1 cellular context compared by ENCODE assay signal in the genomic region with DNA sequence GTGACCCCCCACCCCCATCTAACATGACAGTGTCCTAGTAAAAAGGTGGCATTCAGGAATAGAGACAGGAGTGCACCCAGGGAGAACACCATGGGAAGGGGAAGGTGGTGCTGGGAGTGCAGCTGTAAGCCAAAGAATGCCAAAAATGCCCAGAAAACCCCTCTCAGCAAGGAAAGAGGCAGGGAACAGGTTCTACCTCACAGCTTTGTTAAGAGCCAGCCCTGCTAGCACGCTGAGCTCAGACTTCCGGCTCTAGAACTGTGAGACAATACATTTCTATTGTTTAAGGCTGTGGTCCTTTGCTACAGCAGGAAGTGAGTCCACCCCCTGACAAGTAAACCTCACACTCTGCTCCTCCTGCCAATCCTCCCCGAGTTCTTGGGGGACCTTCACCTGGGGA.
TF ChIP-seq lines count a peak whose summit lies in the region.

No MANE protein-coding gene starts in this region.

TF ChIP-seq in WTC11, 78 proteins besides CTCF, POLR2A, EP300 and RAD21 (continued from another document):
- TF ChIP-seq, protein P1, sequence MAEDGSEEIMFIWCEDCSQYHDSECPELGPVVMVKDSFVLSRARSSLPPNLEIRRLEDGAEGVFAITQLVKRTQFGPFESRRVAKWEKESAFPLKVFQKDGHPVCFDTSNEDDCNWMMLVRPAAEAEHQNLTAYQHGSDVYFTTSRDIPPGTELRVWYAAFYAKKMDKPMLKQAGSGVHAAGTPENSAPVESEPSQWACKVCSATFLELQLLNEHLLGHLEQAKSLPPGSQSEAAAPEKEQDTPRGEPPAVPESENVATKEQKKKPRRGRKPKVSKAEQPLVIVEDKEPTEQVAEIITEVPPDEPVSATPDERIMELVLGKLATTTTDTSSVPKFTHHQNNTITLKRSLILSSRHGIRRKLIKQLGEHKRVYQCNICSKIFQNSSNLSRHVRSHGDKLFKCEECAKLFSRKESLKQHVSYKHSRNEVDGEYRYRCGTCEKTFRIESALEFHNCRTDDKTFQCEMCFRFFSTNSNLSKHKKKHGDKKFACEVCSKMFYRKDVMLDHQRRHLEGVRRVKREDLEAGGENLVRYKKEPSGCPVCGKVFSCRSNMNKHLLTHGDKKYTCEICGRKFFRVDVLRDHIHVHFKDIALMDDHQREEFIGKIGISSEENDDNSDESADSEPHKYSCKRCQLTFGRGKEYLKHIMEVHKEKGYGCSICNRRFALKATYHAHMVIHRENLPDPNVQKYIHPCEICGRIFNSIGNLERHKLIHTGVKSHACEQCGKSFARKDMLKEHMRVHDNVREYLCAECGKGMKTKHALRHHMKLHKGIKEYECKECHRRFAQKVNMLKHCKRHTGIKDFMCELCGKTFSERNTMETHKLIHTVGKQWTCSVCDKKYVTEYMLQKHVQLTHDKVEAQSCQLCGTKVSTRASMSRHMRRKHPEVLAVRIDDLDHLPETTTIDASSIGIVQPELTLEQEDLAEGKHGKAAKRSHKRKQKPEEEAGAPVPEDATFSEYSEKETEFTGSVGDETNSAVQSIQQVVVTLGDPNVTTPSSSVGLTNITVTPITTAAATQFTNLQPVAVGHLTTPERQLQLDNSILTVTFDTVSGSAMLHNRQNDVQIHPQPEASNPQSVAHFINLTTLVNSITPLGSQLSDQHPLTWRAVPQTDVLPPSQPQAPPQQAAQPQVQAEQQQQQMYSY (CRISPR knock-in tag; IDR thresholded peaks at IDR 0.05): no peak
- no peak for TF ChIP-seq TP53 (CRISPR knock-in tag; IDR thresholded peaks at IDR 0.05)
- TF ChIP-seq, protein P2, sequence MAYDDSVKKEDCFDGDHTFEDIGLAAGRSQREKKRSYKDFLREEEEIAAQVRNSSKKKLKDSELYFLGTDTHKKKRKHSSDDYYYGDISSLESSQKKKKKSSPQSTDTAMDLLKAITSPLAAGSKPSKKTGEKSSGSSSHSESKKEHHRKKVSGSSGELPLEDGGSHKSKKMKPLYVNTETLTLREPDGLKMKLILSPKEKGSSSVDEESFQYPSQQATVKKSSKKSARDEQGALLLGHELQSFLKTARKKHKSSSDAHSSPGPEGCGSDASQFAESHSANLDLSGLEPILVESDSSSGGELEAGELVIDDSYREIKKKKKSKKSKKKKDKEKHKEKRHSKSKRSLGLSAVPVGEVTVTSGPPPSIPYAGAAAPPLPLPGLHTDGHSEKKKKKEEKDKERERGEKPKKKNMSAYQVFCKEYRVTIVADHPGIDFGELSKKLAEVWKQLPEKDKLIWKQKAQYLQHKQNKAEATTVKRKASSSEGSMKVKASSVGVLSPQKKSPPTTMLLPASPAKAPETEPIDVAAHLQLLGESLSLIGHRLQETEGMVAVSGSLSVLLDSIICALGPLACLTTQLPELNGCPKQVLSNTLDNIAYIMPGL (CRISPR knock-in tag; IDR thresholded peaks at IDR 0.05): no peak
- no peak for TF ChIP-seq SP1 (CRISPR knock-in tag; conservative IDR thresholded peaks at IDR 0.05)
- TF ChIP-seq, protein P3, sequence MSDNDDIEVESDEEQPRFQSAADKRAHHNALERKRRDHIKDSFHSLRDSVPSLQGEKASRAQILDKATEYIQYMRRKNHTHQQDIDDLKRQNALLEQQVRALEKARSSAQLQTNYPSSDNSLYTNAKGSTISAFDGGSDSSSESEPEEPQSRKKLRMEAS (CRISPR knock-in tag; IDR thresholded peaks at IDR 0.05): no peak
- TF ChIP-seq, protein P4, sequence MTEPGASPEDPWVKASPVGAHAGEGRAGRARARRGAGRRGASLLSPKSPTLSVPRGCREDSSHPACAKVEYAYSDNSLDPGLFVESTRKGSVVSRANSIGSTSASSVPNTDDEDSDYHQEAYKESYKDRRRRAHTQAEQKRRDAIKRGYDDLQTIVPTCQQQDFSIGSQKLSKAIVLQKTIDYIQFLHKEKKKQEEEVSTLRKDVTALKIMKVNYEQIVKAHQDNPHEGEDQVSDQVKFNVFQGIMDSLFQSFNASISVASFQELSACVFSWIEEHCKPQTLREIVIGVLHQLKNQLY (CRISPR knock-in tag; IDR thresholded peaks at IDR 0.05): no peak
